ENCODE assay signal across 28 cellular contexts in genomic region chr16:21228473-21228872, GRCh38. TPM values are rescaled to one million over a fixed set of nuclear protein-coding genes. Genes with fewer than 3 reads are reported as not detected.
DNase-seq lines count a peak whose midpoint lies in the region; ATAC-seq, FAIRE-seq and TF ChIP-seq lines count a peak whose summit lies in the region.
"Had no signal": no experiment of that assay in that cellular context is flagged by ENCODE, and none has a peak within 500 bp of the region (broad histone marks: within the 10 kb centered on the region; RNA-seq: fewer than 3 reads in every experiment).

No MANE protein-coding gene starts in this region.

- CTCF ChIA-PET in K562 (lab: Yijun Ruan, JAX; ENCODE audit: low intra/inter-chr PET ratio) = no interaction called here

- no peak for TF ChIP-seq CTCF in K562 (IDR thresholded peaks at IDR 0.05 in 2 of 3, conservative IDR thresholded peaks at IDR 0.05 in 1 of 3; ENCODE audit: insufficient read depth in 2 of 3, low read depth in 1 of 3, low read length in 3 of 3)
- no peak for TF ChIP-seq CTCF in upper lobe of right lung (IDR thresholded peaks at IDR 0.05)
- no peak for TF ChIP-seq CTCF in spleen (IDR thresholded peaks at IDR 0.05 in 8 of 11, conservative IDR thresholded peaks at IDR 0.05 in 3 of 11)

- H3K27ac Mint-ChIP-seq in stimulated activated effector memory CD8-positive, alpha-beta T cell treated with anti-CD3 and anti-CD28 coated beads, Interleukin-12 subunit alpha, Interleukin-12 subunit beta, amount 100 ng/mL, for 72 hours = no peak overlapping the region
- H3K27ac Mint-ChIP-seq: CD14-positive monocyte; CD4-positive, alpha-beta memory T cell; CD4-positive, CD25-positive, alpha-beta regulatory T cell had no signal

- ATAC-seq in K562 (peak; percentile 53), upper lobe of right lung (peak; percentile 53)
- no peak for ATAC-seq in stimulated activated effector memory CD8-positive, alpha-beta T cell treated with anti-CD3 and anti-CD28 coated beads, Interleukin-12 subunit alpha, Interleukin-12 subunit beta, amount 100 ng/mL, for 72 hours
- ATAC-seq: GM12878 had no signal

- peak overlapping the region; percentile 40 for H3K18ac ChIP-seq in neuronal stem cell (ENCODE audit: low read length)

- H3K4me1 ChIP-seq in K562 (replicated peaks in 1 of 2; ENCODE audit: control insufficient read depth in 2 of 2, insufficient read depth in 2 of 2, low read length in 2 of 2) (peaks cover 3 to 8% of the 10 kb centered on the region in 2 experiments; a peak in 2 of 5 replicates), neuronal stem cell (ENCODE audit: control insufficient read depth in 2 of 2, insufficient read depth in 1 of 2, low read depth in 1 of 2, low read length in 2 of 2) (peaks cover 0 to 6% of the 10 kb centered on the region in 2 donors), upper lobe of right lung (no peaks in the 10 kb centered on the region), spleen (no peaks in the 10 kb centered on the region)
- H3K4me1 ChIP-seq: BE2C, BLaER1 had no signal

- H3K4me2 ChIP-seq in K562 (ENCODE audit: insufficient read depth, low read length) = no peak overlapping the region
- no peak overlapping the region for H3K4me2 ChIP-seq in neuronal stem cell (ENCODE audit: insufficient read depth, low read length, poor library complexity, severe bottlenecking)
- H3K4me2 ChIP-seq: BLaER1 had no signal

- H3K9me1 ChIP-seq in K562 (ENCODE audit: control insufficient read depth, insufficient read depth, low read length) = no peaks in the 10 kb centered on the region

- POLR2A ChIA-PET in K562 (lab: Yijun Ruan, JAX) = interaction anchor here (1.0 kb wide), 1 partner anchor 27 kb away, joined by 4 read pairs; no protein-coding TSS in a partner anchor

- H4K8ac ChIP-seq in neuronal stem cell (ENCODE audit: low read depth, low read length) = no peak overlapping the region

- no peaks in the 10 kb centered on the region for H3K79me2 ChIP-seq in K562 (ENCODE audit: control insufficient read depth, insufficient read depth, low read length)

- BruUV-seq in K562 (replicated peaks; lab: Mats Ljungman, UMichigan) = no TSS peak

- H3K4me3 Mint-ChIP-seq in stimulated activated effector memory CD8-positive, alpha-beta T cell treated with anti-CD3 and anti-CD28 coated beads, Interleukin-12 subunit alpha, Interleukin-12 subunit beta, amount 100 ng/mL, for 72 hours = no peak overlapping the region
- H3K4me3 Mint-ChIP-seq: CD14-positive monocyte; CD4-positive, alpha-beta memory T cell; CD4-positive, CD25-positive, alpha-beta regulatory T cell; CD8-positive, alpha-beta memory T cell had no signal

- H3K23ac ChIP-seq in neuronal stem cell (ENCODE audit: low read depth, low read length, poor library complexity) = no peak overlapping the region

- no peaks in the 10 kb centered on the region for H3K36me3 ChIP-seq in K562 (ENCODE audit: control insufficient read depth, insufficient read depth, low read length)
- no peaks in the 10 kb centered on the region for H3K36me3 ChIP-seq in neuronal stem cell (replicated peaks in 1 of 2; ENCODE audit: control insufficient read depth in 2 of 2, insufficient read depth in 2 of 2, low read length in 2 of 2)
- H3K36me3 ChIP-seq in upper lobe of right lung = no peaks in the 10 kb centered on the region
- H3K36me3 ChIP-seq in spleen = no peaks in the 10 kb centered on the region
- H3K36me3 ChIP-seq: BE2C, BLaER1 had no signal

- H2AK5ac ChIP-seq in neuronal stem cell (ENCODE audit: low read depth, low read length) = peak overlapping the region; percentile 3

- H3K14ac ChIP-seq in neuronal stem cell (ENCODE audit: low read length) = no peak overlapping the region

- TF ChIP-seq POLR2A in K562 (conservative IDR thresholded peaks at IDR 0.05) (no peak), erythroblast (IDR thresholded peaks at IDR 0.05; ENCODE audit: low read length) (no peak), spleen (IDR thresholded peaks at IDR 0.05) (no peak)

- H3K9me3 ChIP-seq in K562 (replicated peaks; ENCODE audit: control insufficient read depth, insufficient read depth, low read depth, low read length) (no peaks in the 10 kb centered on the region), neuronal stem cell (replicated peaks in 1 of 2; ENCODE audit: control insufficient read depth in 2 of 2, insufficient read depth in 1 of 2, low read depth in 1 of 2, low read length in 2 of 2) (no peaks in the 10 kb centered on the region), upper lobe of right lung (no peaks in the 10 kb centered on the region), spleen (no peaks in the 10 kb centered on the region)
- H3K9me3 ChIP-seq: BE2C, BLaER1 had no signal

- H3K4me1 Mint-ChIP-seq in stimulated activated effector memory CD8-positive, alpha-beta T cell treated with anti-CD3 and anti-CD28 coated beads, Interleukin-12 subunit alpha, Interleukin-12 subunit beta, amount 100 ng/mL, for 72 hours = peaks cover 6% of the 10 kb centered on the region
- H3K4me1 Mint-ChIP-seq: CD8-positive, alpha-beta memory T cell had no signal

- H2BK120ac ChIP-seq in neuronal stem cell (ENCODE audit: low read depth, low read length) = no peak overlapping the region

- intact Hi-C loops in K562 (cut with micrococcal nuclease) = loop anchor here (5.0 kb wide), 1 partner anchor 49 kb away; the partner anchor contains the start of gene CRYM
- intact Hi-C loops in upper lobe of right lung (cut with DNase I) = no loop called here
- intact Hi-C loops in spleen (cut with DNase I; ENCODE audit: low total_unique reads) = no loop called here

- no peaks in the 10 kb centered on the region for H3K36me3 Mint-ChIP-seq in stimulated activated effector memory CD8-positive, alpha-beta T cell treated with anti-CD3 and anti-CD28 coated beads, Interleukin-12 subunit alpha, Interleukin-12 subunit beta, amount 100 ng/mL, for 72 hours
- H3K36me3 Mint-ChIP-seq: CD14-positive monocyte; CD4-positive, alpha-beta memory T cell; CD4-positive, CD25-positive, alpha-beta regulatory T cell; CD8-positive, alpha-beta memory T cell had no signal

- no peak for FAIRE-seq in K562 (lab: Jason Lieb, UNC)
- FAIRE-seq: A204.1, D721Med, GM12878, GM12892, GM18507 had no signal

- no peaks in the 10 kb centered on the region for H3K79me1 ChIP-seq in neuronal stem cell (ENCODE audit: low read depth, low read length)

- H3K27me3 ChIP-seq in K562 (ENCODE audit: control insufficient read depth in 2 of 2, insufficient read depth in 2 of 2, low read length in 2 of 2) (no peaks in the 10 kb centered on the region; a peak in 3 of 5 replicates), neuronal stem cell (ENCODE audit: control insufficient read depth in 3 of 3, insufficient read depth in 3 of 3, low read depth in 1 of 3, low read length in 3 of 3) (peaks cover 0 to 12% (median 0%) of the 10 kb centered on the region in 3 experiments), upper lobe of right lung (peaks cover 8% of the 10 kb centered on the region), spleen (replicated peaks in 1 of 7) (peaks cover 0 to 21% (median 3%) of the 10 kb centered on the region in 7 donors)
- H3K27me3 ChIP-seq: BLaER1 had no signal

- no peak overlapping the region for H3K9ac ChIP-seq in K562 (ENCODE audit: insufficient read depth in 1 of 2, low read depth in 2 of 2, low read length in 2 of 2)
- H3K9ac ChIP-seq in neuronal stem cell (ENCODE audit: low read depth, low read length, poor library complexity) = no peak overlapping the region
- H3K9ac ChIP-seq: BLaER1 had no signal

- in situ Hi-C loops in K562 (cut with MboI) = no loop called here

- H2BK5ac ChIP-seq in neuronal stem cell (ENCODE audit: low read length) = no peak overlapping the region

- H4K91ac ChIP-seq in neuronal stem cell (ENCODE audit: low read depth, low read length, poor library complexity) = no peak overlapping the region

- no peaks in the 10 kb centered on the region for H4K20me1 ChIP-seq in K562 (replicated peaks; ENCODE audit: control insufficient read depth, insufficient read depth, low read length)
- H4K20me1 ChIP-seq: BLaER1 had no signal

- no peak for TF ChIP-seq EP300 in K562 (IDR thresholded peaks at IDR 0.05; ENCODE audit: low read length)

- DNase-seq in K562 (ENCODE audit: extremely low read depth in 1 of 4, low spot score in 3 of 4) (no peak), erythroblast (lab: John Stamatoyannopoulos, UW) (peak; percentile 45 to 66), neuronal stem cell (ENCODE audit: low spot score) (no peak), upper lobe of right lung (no peak), ureter (ENCODE audit: low spot score) (no peak), spleen (no peak), EL (no peak)
- no peak for DNase-seq in stimulated activated effector memory CD8-positive, alpha-beta T cell treated with anti-CD3 and anti-CD28 coated beads, Interleukin-12 subunit alpha, Interleukin-12 subunit beta, amount 100 ng/mL, for 72 hours (ENCODE audit: low spot score in 2 of 2)
- DNase-seq: 8988T; ACHN; BE2C; C1 segment of cervical spinal cord; CD4-positive, alpha-beta memory T cell; CD4-positive, CD25-positive, alpha-beta regulatory T cell; CD8-positive, alpha-beta memory T cell; COR-L47; DMS79 treated with DMSO at 0.1 percent for 48 hours; GDM1 had no signal

- no peak overlapping the region for H3K4ac ChIP-seq in neuronal stem cell (ENCODE audit: low read length)

- no peak overlapping the region for H2BK12ac ChIP-seq in neuronal stem cell (ENCODE audit: low read length)

- H3K9me3 Mint-ChIP-seq in stimulated activated effector memory CD8-positive, alpha-beta T cell treated with anti-CD3 and anti-CD28 coated beads, Interleukin-12 subunit alpha, Interleukin-12 subunit beta, amount 100 ng/mL, for 72 hours = no peaks in the 10 kb centered on the region
- H3K9me3 Mint-ChIP-seq: CD4-positive, alpha-beta memory T cell; CD4-positive, CD25-positive, alpha-beta regulatory T cell; CD8-positive, alpha-beta memory T cell had no signal

- H3K27ac ChIP-seq in K562 (ENCODE audit: extremely low read depth, low read depth, low read length) (no peak overlapping the region), neuronal stem cell (replicated peaks; ENCODE audit: low read length) (peak overlapping the region; percentile 80), upper lobe of right lung (no peak overlapping the region), spleen (no peak overlapping the region)
- H3K27ac ChIP-seq: BLaER1 had no signal

- no peak for TF ChIP-seq RAD21 in K562 (CRISPR knock-in tag; conservative IDR thresholded peaks at IDR 0.05 in 1 of 2, IDR thresholded peaks at IDR 0.05 in 1 of 2)

- no peak overlapping the region for H2BK15ac ChIP-seq in neuronal stem cell (ENCODE audit: low read length)

- H2AFZ ChIP-seq in K562 (ENCODE audit: low read depth, low read length) (no peak overlapping the region), neuronal stem cell (ENCODE audit: low read length) (no peak overlapping the region)

- H3K4me3 ChIP-seq in K562 = no peak overlapping the region
- H3K4me3 ChIP-seq in neuronal stem cell (ENCODE audit: low read length in 2 of 2) = no peak overlapping the region
- no peak overlapping the region for H3K4me3 ChIP-seq in upper lobe of right lung
- no peak overlapping the region for H3K4me3 ChIP-seq in spleen
- H3K4me3 ChIP-seq: BLaER1, GM12878 had no signal

- 7% methylated on average over 2 of the region's 2 CpGs for WGBS in K562 (ENCODE audit: insufficient coverage, low coverage, missing lambda C conversion rate)
- WGBS in neuronal stem cell (ENCODE audit: extremely low coverage in 2 of 2, insufficient read length in 2 of 2, insufficient replicate concordance in 1 of 2), 2 donors = no CpG with 5 or more reads among the region's 2 CpGs
- 22 to 71% (median 52%) methylated on average over 2 of the region's 2 CpGs for WGBS in spleen, 5 donors

RNA-seq across cellular contexts. Expression of gene ANKS4B, which starts 5.0 kb away (rescaled TPM):
- total RNA-seq in K562 (2011; cell fraction: chromatin; rRNA removed; ENCODE audit: low replicate concordance) = not detected in 2 replicates
- total RNA-seq in K562 (2011; cell fraction: nucleolus; rRNA removed) = not detected in 2 replicates
- not detected in 2 replicates for total RNA-seq in K562 (2011; cell fraction: nucleoplasm; rRNA removed)
- total RNA-seq in K562 (2014; rRNA removed) (not detected in 2 replicates), K562 (2014; rRNA removed; fragmentation: Illumina TruSeq; extraction: Trizol) (not detected in 2 replicates), K562 (2015; rRNA removed; fragmentation: Illumina TruSeq; extraction: Trizol) (not detected in 2 replicates), K562 (2021) (not detected in 2 replicates), upper lobe of right lung (not detected), ureter (not detected), spleen (not detected)
- polyA plus RNA-seq in K562 (2011; rRNA removed) (not detected in 2 replicates), K562 (2014; fragmentation: Illumina TruSeq; extraction: Trizol) (not detected in 2 replicates), K562 (2014; fragmentation: Nextera tagmentation; extraction: Ambion mirVana) (not detected), K562 (2014; rRNA removed) (not detected in 2 replicates), spleen (under 1 TPM in 1 of 3 donors, not detected in 2; 0.03 TPM)
- polyA plus RNA-seq in K562 (2011; cell fraction: cytosol; rRNA removed) = not detected in 2 replicates
- not detected in 2 replicates for polyA plus RNA-seq in K562 (2011; cell fraction: nucleus; rRNA removed)
- not detected in 2 replicates for polyA plus RNA-seq in K562 (2012)
- not detected in 2 replicates for polyA minus RNA-seq in K562 (2011; rRNA and poly(A)+ RNA removed)
- polyA minus RNA-seq in K562 (2011; cell fraction: cytosol; rRNA and poly(A)+ RNA removed) = not detected in 2 replicates
- not detected in 2 replicates for polyA minus RNA-seq in K562 (2011; cell fraction: nucleus; rRNA and poly(A)+ RNA removed)
- polyA plus RNA-seq in neuronal stem cell (2013, experiment 1 of 2) = 0.04 TPM
- 0.03 TPM for polyA plus RNA-seq in neuronal stem cell (2013, experiment 2 of 2)
- total RNA-seq: A673; CD4-positive, alpha-beta memory T cell; CD4-positive, CD25-positive, alpha-beta regulatory T cell; CD8-positive, alpha-beta memory T cell; G401 had no signal
- polyA plus RNA-seq: CD14-positive monocyte; CD4-positive, alpha-beta memory T cell; CD4-positive, CD25-positive, alpha-beta regulatory T cell; CD8-positive, alpha-beta memory T cell had no signal

RNA-seq across cellular contexts. Expression of gene ZP2, which starts 17.1 kb away (rescaled TPM):
- not detected in 2 replicates for total RNA-seq in K562 (2011; cell fraction: chromatin; rRNA removed; ENCODE audit: low replicate concordance)
- total RNA-seq in K562 (2011; cell fraction: nucleolus; rRNA removed) = not detected in 2 replicates
- total RNA-seq in K562 (2011; cell fraction: nucleoplasm; rRNA removed) = not detected in 2 replicates
- not detected in 2 replicates for total RNA-seq in K562 (2014; rRNA removed)
- not detected in 2 replicates for total RNA-seq in K562 (2014; rRNA removed; fragmentation: Illumina TruSeq; extraction: Trizol)
- total RNA-seq in K562 (2015; rRNA removed; fragmentation: Illumina TruSeq; extraction: Trizol) = not detected in 2 replicates
- total RNA-seq in K562 (2021) = not detected in 2 replicates
- not detected in 2 replicates for polyA plus RNA-seq in K562 (2011; rRNA removed)
- polyA plus RNA-seq in K562 (2011; cell fraction: cytosol; rRNA removed) = not detected in 2 replicates
- polyA plus RNA-seq in K562 (2011; cell fraction: nucleus; rRNA removed) = not detected in 2 replicates
- not detected in 2 replicates for polyA plus RNA-seq in K562 (2012)
- polyA plus RNA-seq in K562 (2014; fragmentation: Illumina TruSeq; extraction: Trizol) = not detected in 2 replicates
- polyA plus RNA-seq in K562 (2014; fragmentation: Nextera tagmentation; extraction: Ambion mirVana) = not detected
- not detected in 2 replicates for polyA plus RNA-seq in K562 (2014; rRNA removed)
- polyA minus RNA-seq in K562 (2011; rRNA and poly(A)+ RNA removed) = not detected in 2 replicates
- polyA minus RNA-seq in K562 (2011; cell fraction: cytosol; rRNA and poly(A)+ RNA removed) = not detected in 2 replicates
- not detected in 2 replicates for polyA minus RNA-seq in K562 (2011; cell fraction: nucleus; rRNA and poly(A)+ RNA removed)
- polyA plus RNA-seq in neuronal stem cell (2013, experiment 1 of 2) = not detected
- polyA plus RNA-seq in neuronal stem cell (2013, experiment 2 of 2) = not detected
- total RNA-seq in upper lobe of right lung = 0.67 TPM
- not detected for total RNA-seq in ureter
- not detected for total RNA-seq in spleen
- not detected for polyA plus RNA-seq in spleen
- total RNA-seq: A673; CD4-positive, alpha-beta memory T cell; CD4-positive, CD25-positive, alpha-beta regulatory T cell; CD8-positive, alpha-beta memory T cell; G401 had no signal
- polyA plus RNA-seq: AG04450; CD14-positive monocyte; CD4-positive, alpha-beta memory T cell; CD4-positive, CD25-positive, alpha-beta regulatory T cell; CD8-positive, alpha-beta memory T cell had no signal

RNA-seq across cellular contexts. Expression of gene CRYM, which starts 49.6 kb away (rescaled TPM):
- 0.58 and 1.00 TPM in 2 replicates for total RNA-seq in K562 (2011; cell fraction: chromatin; rRNA removed; ENCODE audit: low replicate concordance)
- 0.33 and 0.66 TPM in 2 replicates for total RNA-seq in K562 (2011; cell fraction: nucleolus; rRNA removed)
- 0.46 and 0.66 TPM in 2 replicates for total RNA-seq in K562 (2011; cell fraction: nucleoplasm; rRNA removed)
- 0.41 and 0.65 TPM in 2 replicates for total RNA-seq in K562 (2014; rRNA removed)
- total RNA-seq in K562 (2014; rRNA removed; fragmentation: Illumina TruSeq; extraction: Trizol) = 0.41 and 0.47 TPM in 2 replicates
- total RNA-seq in K562 (2015; rRNA removed; fragmentation: Illumina TruSeq; extraction: Trizol) = 0.23 and 0.58 TPM in 2 replicates
- total RNA-seq in K562 (2021) = 0.98 TPM in 2 replicates
- 0.56 and 0.62 TPM in 2 replicates for polyA plus RNA-seq in K562 (2011; rRNA removed)
- 0.62 and 1.7 TPM in 2 replicates for polyA plus RNA-seq in K562 (2011; cell fraction: cytosol; rRNA removed)
- polyA plus RNA-seq in K562 (2011; cell fraction: nucleus; rRNA removed) = 0.77 and 0.79 TPM in 2 replicates
- 0.82 and 1.5 TPM in 2 replicates for polyA plus RNA-seq in K562 (2012)
- 0.47 and 0.59 TPM in 2 replicates for polyA plus RNA-seq in K562 (2014; fragmentation: Illumina TruSeq; extraction: Trizol)
- polyA plus RNA-seq in K562 (2014; fragmentation: Nextera tagmentation; extraction: Ambion mirVana) = under 1 TPM; 0.08 to 0.15 TPM
- 0.37 and 0.73 TPM in 2 replicates for polyA plus RNA-seq in K562 (2014; rRNA removed)
- 0.28 and 0.36 TPM in 2 replicates for polyA minus RNA-seq in K562 (2011; rRNA and poly(A)+ RNA removed)
- polyA minus RNA-seq in K562 (2011; cell fraction: cytosol; rRNA and poly(A)+ RNA removed) = not detected in 2 replicates
- polyA minus RNA-seq in K562 (2011; cell fraction: nucleus; rRNA and poly(A)+ RNA removed) = 0.33 TPM in 1 of 2 replicates, not detected in the other
- 1.4 TPM for polyA plus RNA-seq in neuronal stem cell (2013, experiment 1 of 2)
- polyA plus RNA-seq in neuronal stem cell (2013, experiment 2 of 2) = 1.6 TPM
- total RNA-seq in upper lobe of right lung = 4.8 TPM
- 11.5 TPM for total RNA-seq in ureter
- 1 to 10 TPM in 2 of 7 donors, under 1 TPM in 2, not detected in 3; 0.40 to 1.5 (median 0.93) TPM for total RNA-seq in spleen
- polyA plus RNA-seq in spleen = under 1 TPM; 0.22 to 0.61 (median 0.26) TPM
- total RNA-seq: A673; CD4-positive, alpha-beta memory T cell; CD4-positive, CD25-positive, alpha-beta regulatory T cell; CD8-positive, alpha-beta memory T cell; G401 had no signal
- polyA plus RNA-seq: CD14-positive monocyte; CD4-positive, alpha-beta memory T cell; CD4-positive, CD25-positive, alpha-beta regulatory T cell; CD8-positive, alpha-beta memory T cell had no signal

Comparison
In these comparisons a context has a peak if more than half of its experiments do, and no peak if none do; other contexts are left out.
1. DNase-seq: peak in erythroblast (2 of 2); none in K562 (0 of 4), neuronal stem cell (single experiment), upper lobe of right lung (single experiment), ureter (single experiment), spleen (single experiment), stimulated activated effector memory CD8-positive, alpha-beta T cell treated with anti-CD3 and anti-CD28 coated beads, Interleukin-12 subunit alpha, Interleukin-12 subunit beta, amount 100 ng/mL, for 72 hours (0 of 2) and EL (single experiment).